Comparison of ENCODE assay signal across 9 cellular contexts in genomic region chr2:8574196-8575010, GRCh38.
A peak's percentile ranks its signal among the peaks of the same experiment; 100 is the strongest.
DNase-seq lines count a peak whose midpoint lies in the region; ATAC-seq and TF ChIP-seq lines count a peak whose summit lies in the region.
"Had no signal": no experiment of that assay in that cellular context is flagged by ENCODE, and none has a peak within 500 bp of the region (broad histone marks: within the 10 kb centered on the region; RNA-seq: fewer than 3 reads in every experiment).

No MANE protein-coding gene starts in this region.

- ATAC-seq in GM21381 (IDR thresholded peaks at IDR 0.05; ENCODE audit: unreplicated experiment) = no peak

- H3K4me1 ChIP-seq in Caco-2 = peaks cover 40% of the 10 kb centered on the region

- intact Hi-C loops in Caco-2 (cut with micrococcal nuclease; ENCODE audit: unreplicated experiment) = no loop called here

- CTCF ChIA-PET in Caco-2 (lab: Charles Lee) = interaction anchor here (0.7 to 1.0 kb wide), 2 partner anchors 35 to 82 kb away, joined by 3 to 5 read pairs; no protein-coding TSS in a partner anchor

- no peaks in the 10 kb centered on the region for H3K36me3 Mint-ChIP-seq in Caco-2 (ENCODE audit: insufficient read depth, unreplicated experiment)

- TF ChIP-seq CTCF in Caco-2 (IDR thresholded peaks at IDR 0.05; ENCODE audit: insufficient read depth in 1 of 2, low read depth in 1 of 2, low read length in 1 of 2, severe bottlenecking in 1 of 2, unreplicated experiment in 1 of 2) (no peak), GM20000 (IDR thresholded peaks at IDR 0.05; ENCODE audit: extremely low read depth, missing control alignments) (no peak)

- peak overlapping the region; percentile 96 for H3K27ac Mint-ChIP-seq in Caco-2 (ENCODE audit: unreplicated experiment)

- H3K27me3 ChIP-seq in Caco-2 (replicated peaks; ENCODE audit: control insufficient read depth, insufficient read depth, low read length) = no peaks in the 10 kb centered on the region

- H3K36me3 ChIP-seq in Caco-2 (ENCODE audit: control insufficient read depth, insufficient read depth, low read length) = no peaks in the 10 kb centered on the region

- H3K4me1 Mint-ChIP-seq in Caco-2 (ENCODE audit: low read depth, unreplicated experiment) = peaks cover 45% of the 10 kb centered on the region

- H3K4me3 ChIP-seq in Caco-2 (ENCODE audit: low read depth, low read length) = no peak overlapping the region
- H3K4me3 ChIP-seq: lung had no signal

- no TSS peak for BruUV-seq in Caco-2 (replicated peaks; lab: Mats Ljungman, UMichigan)

- peak overlapping the region; percentile 49 for H3K4me3 Mint-ChIP-seq in Caco-2 (ENCODE audit: unreplicated experiment)

- POLR2A ChIA-PET in Caco-2 (lab: Charles Lee) = interaction anchor here (1.2 to 3.2 kb wide), 3 partner anchors 53 to 107 kb away, joined by 3 to 34 read pairs (median 3); partner anchors contain the start of gene ID2

- H3K27me3 Mint-ChIP-seq in Caco-2 (ENCODE audit: insufficient read depth, unreplicated experiment) = no peaks in the 10 kb centered on the region

- H3K9me3 Mint-ChIP-seq in Caco-2 (ENCODE audit: unreplicated experiment) = no peaks in the 10 kb centered on the region

- DNase-seq in Caco-2 (peak in 1 of 2 experiments; percentile 65), GM20000 (ENCODE audit: low spot score) (peak; percentile 72), HuH-7.5 (ENCODE audit: low spot score) (peak; percentile 54), ecto neural progenitor cell (ENCODE audit: low spot score) (peak; percentile 45), NCI-H1436 treated with DMSO at 0.1 percent for 48 hours (lab: John Stamatoyannopoulos, UW) (no peak), NCI-H187 treated with DMSO at 0.1 percent for 48 hours (lab: John Stamatoyannopoulos, UW) (no peak), DMS79 (lab: John Stamatoyannopoulos, UW) (no peak)

- H3K9me3 ChIP-seq in Caco-2 = no peaks in the 10 kb centered on the region

Comparison
In these comparisons a context has a peak if more than half of its experiments do, and no peak if none do; other contexts are left out.
1. DNase-seq: peak in GM20000 (single experiment), HuH-7.5 (single experiment) and ecto neural progenitor cell (single experiment); none in NCI-H1436 treated with DMSO at 0.1 percent for 48 hours (single experiment), NCI-H187 treated with DMSO at 0.1 percent for 48 hours (single experiment) and DMS79 (single experiment).